11 cellular contexts compared by ENCODE assay signal in the genomic region with DNA sequence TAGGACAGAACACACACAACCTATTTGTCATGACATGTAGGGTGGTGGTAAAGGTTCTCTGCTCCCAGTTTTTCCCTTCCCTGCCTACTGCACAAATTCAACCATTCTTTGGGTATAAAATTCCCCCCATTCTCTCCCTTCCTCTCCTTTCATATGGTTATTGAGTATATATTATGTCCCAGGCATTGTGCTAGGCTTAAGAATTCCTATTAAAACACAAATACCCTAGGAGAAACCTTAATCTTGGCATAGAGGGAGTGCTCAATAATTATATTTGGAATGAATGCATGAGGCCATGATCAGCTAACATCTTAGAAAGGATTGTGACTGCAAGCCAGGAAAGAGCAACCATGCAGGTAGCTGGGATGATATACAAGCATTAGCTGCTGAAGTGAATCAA.
A peak's percentile ranks its signal among the peaks of the same experiment; 100 is the strongest.
DNase-seq lines count a peak whose midpoint lies in the region; ATAC-seq and TF ChIP-seq lines count a peak whose summit lies in the region.
"Had no signal": no experiment of that assay in that cellular context is flagged by ENCODE, and none has a peak within 500 bp of the region (broad histone marks: within the 10 kb centered on the region; RNA-seq: fewer than 3 reads in every experiment).

No MANE protein-coding gene starts in this region.

- peak overlapping the region; percentile 32 to 88 for H3K27ac ChIP-seq in breast epithelium
- H3K27ac ChIP-seq: BLaER1 had no signal

- DNase-seq in breast epithelium (ENCODE audit: low spot score in 2 of 2): no peak
- DNase-seq in MCF 10A (ENCODE audit: unreplicated experiment): no peak
- peak; percentile 21 to 93 for DNase-seq in HAP-1 (ENCODE audit: low spot score in 2 of 2)
- no peak for DNase-seq in naive thymus-derived CD8-positive, alpha-beta T cell
- no peak for DNase-seq in 8988T
- DNase-seq in cardiac septum (ENCODE audit: low spot score): no peak
- DNase-seq: DMS79, GM23248, IMR-90 had no signal

- no peaks in the 10 kb centered on the region for H3K27me3 ChIP-seq in breast epithelium
- no peaks in the 10 kb centered on the region for H3K27me3 ChIP-seq in HAP-1 (ENCODE audit: low read depth)
- H3K27me3 ChIP-seq: BLaER1 had no signal

- no peaks in the 10 kb centered on the region for H3K4me1 ChIP-seq in breast epithelium
- peaks cover 27% of the 10 kb centered on the region for H3K4me1 ChIP-seq in HAP-1
- H3K4me1 ChIP-seq: BLaER1 had no signal

- TF ChIP-seq POLR2A in breast epithelium (IDR thresholded peaks at IDR 0.05): no peak

- H3K27me3 Mint-ChIP-seq in MCF 10A (ENCODE audit: insufficient read depth, unreplicated experiment): no peaks in the 10 kb centered on the region
- H3K27me3 Mint-ChIP-seq in naive thymus-derived CD8-positive, alpha-beta T cell: no peaks in the 10 kb centered on the region

- H3K36me3 ChIP-seq in breast epithelium (no peaks in the 10 kb centered on the region), HAP-1 (replicated peaks) (no peaks in the 10 kb centered on the region)
- H3K36me3 ChIP-seq: BLaER1 had no signal

- ATAC-seq in naive thymus-derived CD8-positive, alpha-beta T cell: no peak
- ATAC-seq: GM12878 had no signal

- H3K27ac Mint-ChIP-seq in MCF 10A (ENCODE audit: low read depth, unreplicated experiment): no peak overlapping the region
- peak overlapping the region in 8 of 10 donors; percentile 4 to 74 (median 57) for H3K27ac Mint-ChIP-seq in naive thymus-derived CD8-positive, alpha-beta T cell

- no peaks in the 10 kb centered on the region for H3K4me1 Mint-ChIP-seq in MCF 10A (ENCODE audit: insufficient read depth, unreplicated experiment)
- peaks cover 25 to 56% (median 38%) of the 10 kb centered on the region in 4 donors for H3K4me1 Mint-ChIP-seq in naive thymus-derived CD8-positive, alpha-beta T cell

- in situ Hi-C loops in HAP-1 (cut with MboI; ENCODE audit: low sequenced_read_pairs): no loop called here

- H3K36me3 Mint-ChIP-seq in MCF 10A (ENCODE audit: insufficient read depth, unreplicated experiment): no peaks in the 10 kb centered on the region
- H3K36me3 Mint-ChIP-seq in naive thymus-derived CD8-positive, alpha-beta T cell: peaks cover 0 to 45% (median 19%) of the 10 kb centered on the region in 3 donors

- no peaks in the 10 kb centered on the region for H3K9me3 ChIP-seq in breast epithelium
- H3K9me3 ChIP-seq in HAP-1: no peaks in the 10 kb centered on the region
- H3K9me3 ChIP-seq: BLaER1 had no signal

- TF ChIP-seq CTCF in breast epithelium (IDR thresholded peaks at IDR 0.05) (no peak), MCF 10A (IDR thresholded peaks at IDR 0.05; ENCODE audit: unreplicated experiment) (no peak)

- POLR2A ChIA-PET in MCF 10A (lab: Yijun Ruan, JAX): no interaction called here
- POLR2A ChIA-PET in naive thymus-derived CD8-positive, alpha-beta T cell (lab: Charles Lee): no interaction called here

- no peaks in the 10 kb centered on the region for H3K9me3 Mint-ChIP-seq in MCF 10A (ENCODE audit: unreplicated experiment)
- no peaks in the 10 kb centered on the region for H3K9me3 Mint-ChIP-seq in naive thymus-derived CD8-positive, alpha-beta T cell

- intact Hi-C loops in breast epithelium (cut with DNase I; ENCODE audit: low total_unique reads): no loop called here
- intact Hi-C loops in MCF 10A (cut with micrococcal nuclease): no loop called here
- intact Hi-C loops in cardiac septum (cut with DNase I): no loop called here

- H3K4me3 ChIP-seq in breast epithelium: no peak overlapping the region
- H3K4me3 ChIP-seq in HAP-1: no peak overlapping the region
- H3K4me3 ChIP-seq: BLaER1, GM12878, GM23248 had no signal

- CTCF ChIA-PET in MCF 10A (lab: Yijun Ruan, JAX): interaction anchor here (1.1 kb wide), 1 partner anchor 12 kb away, joined by 3 read pairs; no protein-coding TSS in a partner anchor

- no peak overlapping the region for H3K4me3 Mint-ChIP-seq in MCF 10A (ENCODE audit: unreplicated experiment)
- H3K4me3 Mint-ChIP-seq in naive thymus-derived CD8-positive, alpha-beta T cell: peak overlapping the region in 1 of 10 donors; percentile 29

- BruUV-seq in MCF 10A (replicated peaks; lab: Mats Ljungman, UMichigan): no TSS peak

Comparison
In these comparisons a context has a peak if more than half of its experiments do, and no peak if none do; other contexts are left out.
1. DNase-seq: peak in HAP-1 (2 of 2); none in breast epithelium (0 of 2), MCF 10A (single experiment), naive thymus-derived CD8-positive, alpha-beta T cell (0 of 10), 8988T (single experiment) and cardiac septum (single experiment).